In genomic region chr18:36756262-36756661, GRCh38 we compare ENCODE assay signal across 19 cellular contexts.
DNase-seq lines count a peak whose midpoint lies in the region; ATAC-seq and TF ChIP-seq lines count a peak whose summit lies in the region.
"Had no signal": no experiment of that assay in that cellular context is flagged by ENCODE, and none has a peak within 500 bp of the region (broad histone marks: within the 10 kb centered on the region; RNA-seq: fewer than 3 reads in every experiment).

No MANE protein-coding gene starts in this region.

- H3K4me1 ChIP-seq in Karpas-422 (ENCODE audit: low read length) (peaks cover 30% of the 10 kb centered on the region), left lung (no peaks in the 10 kb centered on the region), spleen (no peaks in the 10 kb centered on the region)

- ATAC-seq in left lung: peak; percentile 42
- no peak for ATAC-seq in GM19351 (IDR thresholded peaks at IDR 0.05; ENCODE audit: unreplicated experiment)
- ATAC-seq: activated CD4-positive, alpha-beta T cell treated with anti-CD3 and anti-CD28 coated beads for 36 hours; HepG2 had no signal

- H3K79me2 ChIP-seq in Karpas-422 (ENCODE audit: low read length): no peaks in the 10 kb centered on the region

- no peak overlapping the region for H2AFZ ChIP-seq in Karpas-422 (ENCODE audit: low read length)

- in situ Hi-C loops in ACHN (cut with HindIII; ENCODE audit: low pct_ligation_motif_present, low pct_unique_long_range_greater_than_20kb, low sequenced_read_pairs): no loop called here

- no peaks in the 10 kb centered on the region for H3K9me3 ChIP-seq in Karpas-422 (ENCODE audit: low read length)
- no peaks in the 10 kb centered on the region for H3K9me3 ChIP-seq in left lung
- no peaks in the 10 kb centered on the region for H3K9me3 ChIP-seq in spleen
- H3K9me3 ChIP-seq: transverse colon had no signal

- no peaks in the 10 kb centered on the region for H3K9me2 ChIP-seq in Karpas-422 (replicated peaks; ENCODE audit: insufficient read depth, low read length)

- H3K36me3 ChIP-seq in Karpas-422 (ENCODE audit: insufficient read depth, low read length) (no peaks in the 10 kb centered on the region; the same call in 1 of the 2 replicates), left lung (no peaks in the 10 kb centered on the region), spleen (no peaks in the 10 kb centered on the region)
- H3K36me3 ChIP-seq: transverse colon had no signal

- H3K4me3 ChIP-seq in AG10803 (ENCODE audit: low read length) (no peak overlapping the region), Karpas-422 (ENCODE audit: low read length) (no peak overlapping the region), cardiac fibroblast (replicated peaks in 1 of 2; ENCODE audit: low read depth in 2 of 2, low read length in 2 of 2) (no peak overlapping the region), left lung (no peak overlapping the region), spleen (no peak overlapping the region)
- H3K4me3 ChIP-seq: dorsolateral prefrontal cortex, transverse colon had no signal

- H3K27me3 ChIP-seq in Karpas-422 (ENCODE audit: low read length): no peaks in the 10 kb centered on the region
- H3K27me3 ChIP-seq in left lung: no peaks in the 10 kb centered on the region
- no peaks in the 10 kb centered on the region for H3K27me3 ChIP-seq in spleen (replicated peaks in 1 of 7)
- H3K27me3 ChIP-seq: dorsolateral prefrontal cortex, transverse colon had no signal

- intact Hi-C loops in left lung (cut with DNase I) (no loop called here), spleen (cut with DNase I; ENCODE audit: low total_unique reads) (no loop called here)

- H4K20me1 ChIP-seq in Karpas-422 (ENCODE audit: insufficient read depth, low read depth, low read length): no peaks in the 10 kb centered on the region

- TF ChIP-seq POLR2A in spleen (IDR thresholded peaks at IDR 0.05): no peak

- 68 to 86% (median 76%) methylated on average over 3 of the region's 3 CpGs for WGBS in spleen, 5 donors

- no peak overlapping the region for H3K4me2 ChIP-seq in Karpas-422 (ENCODE audit: low read depth, low read length, poor library complexity, severe bottlenecking)

- H3K9ac ChIP-seq in Karpas-422 (ENCODE audit: low read length): no peak overlapping the region

- DNase-seq in AG10803 (ENCODE audit: low read depth) (peak; percentile 93), Karpas-422 (no peak), cardiac fibroblast (ENCODE audit: low read depth in 2 of 2) (peak; percentile 17 to 26), left lung (no peak), ACHN (no peak), T1000 (lab: John Stamatoyannopoulos, UW) (no peak), spleen (no peak)
- DNase-seq: activated CD4-positive, alpha-beta T cell treated with anti-CD3 and anti-CD28 coated beads for 36 hours; activated T-cell treated with anti-CD3 and anti-CD28 coated beads, Interleukin-2, amount 50 U/mL, for 24 hours; DND-41; dorsolateral prefrontal cortex; head of caudate nucleus; kidney glomerular epithelial cell; NCI-H1092 treated with DMSO at 0.1 percent for 48 hours; stimulated activated CD4-positive, alpha-beta T cell treated with anti-CD3 and anti-CD28 coated beads, Interleukin-2, amount 100 ng/mL, for 24 hours; stimulated activated CD8-positive, alpha-beta memory T cell treated with anti-CD3 and anti-CD28 coated beads, Interleukin-4, amount 100 ng/mL, for 48 hours; transverse colon had no signal

- peak overlapping the region; percentile 27; the same call in 1 of the 2 replicates for H3K27ac ChIP-seq in Karpas-422 (ENCODE audit: low read length)
- no peak overlapping the region for H3K27ac ChIP-seq in left lung
- no peak overlapping the region for H3K27ac ChIP-seq in spleen
- H3K27ac ChIP-seq: dorsolateral prefrontal cortex, transverse colon had no signal

- TF ChIP-seq CTCF in AG10803 (conservative IDR thresholded peaks at IDR 0.05; ENCODE audit: low read length) (no peak), cardiac fibroblast (IDR thresholded peaks at IDR 0.05; ENCODE audit: low read depth, low read length) (no peak), left lung (IDR thresholded peaks at IDR 0.05) (no peak), spleen (IDR thresholded peaks at IDR 0.05 in 8 of 11, conservative IDR thresholded peaks at IDR 0.05 in 3 of 11) (no peak)

Comparison
In these comparisons a context has a peak if more than half of its experiments do, and no peak if none do; other contexts are left out.
1. DNase-seq: peak in AG10803 (single experiment) and cardiac fibroblast (2 of 2); none in Karpas-422 (single experiment), left lung (0 of 2), ACHN (single experiment), T1000 (single experiment) and spleen (single experiment).